Comparison of ENCODE assay signal across 2 cellular contexts in the genomic region with DNA sequence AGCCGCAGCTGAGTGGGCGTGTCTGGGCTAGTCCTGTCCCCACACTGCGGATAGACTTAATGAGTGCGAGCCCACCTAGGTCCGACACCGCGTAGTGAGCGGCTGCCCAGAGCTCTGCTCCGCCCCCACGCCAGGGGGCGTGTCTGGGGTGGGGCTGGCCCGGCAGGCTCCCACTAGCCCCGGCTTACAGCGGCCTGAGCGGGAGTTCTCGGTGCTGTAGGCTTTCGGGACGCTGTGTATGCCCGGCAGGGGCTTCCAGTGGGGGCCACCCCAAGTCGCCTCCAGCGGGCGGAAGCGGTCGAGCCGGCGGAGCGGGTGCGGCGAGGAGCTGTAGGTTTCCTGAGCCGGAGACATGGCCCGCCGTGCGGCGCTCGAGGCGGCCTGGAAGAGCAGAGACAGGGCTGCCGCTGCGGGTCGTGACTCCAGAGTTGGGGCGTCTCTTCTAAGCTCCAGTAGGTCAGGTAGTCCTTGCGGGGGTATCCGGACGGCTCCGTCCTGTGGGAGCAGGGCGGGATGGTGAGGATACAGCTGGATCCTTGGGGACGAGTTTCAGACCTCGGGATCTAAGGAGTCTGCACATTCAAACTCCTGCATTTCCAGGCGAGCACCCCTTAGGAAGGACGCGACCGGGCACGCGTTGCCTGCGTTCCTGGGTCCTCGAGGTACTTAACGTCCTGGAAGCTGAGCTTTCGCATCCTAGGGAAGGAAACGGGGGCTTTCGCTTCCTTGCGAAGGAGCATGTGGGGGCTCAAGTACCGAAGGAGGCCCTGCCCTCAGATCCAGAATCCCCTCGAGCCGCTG.
A peak's percentile ranks its signal among the peaks of the same experiment; 100 is the strongest.
TF ChIP-seq lines count a peak whose summit lies in the region.

No MANE protein-coding gene starts in this region.

TF ChIP-seq in HEK293, 187 proteins besides CTCF, POLR2A, EP300 and RAD21 (continued from another document and continues in another):
- TF ChIP-seq ZSCAN5A (tag by site-specific recombination; IDR thresholded peaks at IDR 0.05) = no peak
- no peak for TF ChIP-seq ZFP37 (tag by site-specific recombination; IDR thresholded peaks at IDR 0.05)
- no peak for TF ChIP-seq ZNF274 (IDR thresholded peaks at IDR 0.05; ENCODE audit: low read length)
- no peak for TF ChIP-seq ZNF274 (tag by site-specific recombination; IDR thresholded peaks at IDR 0.05; ENCODE audit: borderline replicate concordance)
- no peak for TF ChIP-seq ZFP3 (tag by site-specific recombination; IDR thresholded peaks at IDR 0.05; ENCODE audit: low read depth)
- TF ChIP-seq YY1 (tag by site-specific recombination; IDR thresholded peaks at IDR 0.05) = no peak
- no peak for TF ChIP-seq ZNF670 (tag by site-specific recombination; IDR thresholded peaks at IDR 0.05; ENCODE audit: low read depth)
- TF ChIP-seq SCRT2 (tag by site-specific recombination; IDR thresholded peaks at IDR 0.05) = no peak
- TF ChIP-seq ZNF830 (tag by site-specific recombination; IDR thresholded peaks at IDR 0.05; ENCODE audit: low read depth) = no peak
- no peak for TF ChIP-seq MZF1 (tag by site-specific recombination; IDR thresholded peaks at IDR 0.05; ENCODE audit: borderline replicate concordance)
- no peak for TF ChIP-seq ZNF19 (tag by site-specific recombination; IDR thresholded peaks at IDR 0.05; ENCODE audit: low read depth)
- no peak for TF ChIP-seq ZFP69B (tag by site-specific recombination; IDR thresholded peaks at IDR 0.05)
- no peak for TF ChIP-seq ZNF169 (tag by site-specific recombination; IDR thresholded peaks at IDR 0.05)
- TF ChIP-seq, protein P1, sequence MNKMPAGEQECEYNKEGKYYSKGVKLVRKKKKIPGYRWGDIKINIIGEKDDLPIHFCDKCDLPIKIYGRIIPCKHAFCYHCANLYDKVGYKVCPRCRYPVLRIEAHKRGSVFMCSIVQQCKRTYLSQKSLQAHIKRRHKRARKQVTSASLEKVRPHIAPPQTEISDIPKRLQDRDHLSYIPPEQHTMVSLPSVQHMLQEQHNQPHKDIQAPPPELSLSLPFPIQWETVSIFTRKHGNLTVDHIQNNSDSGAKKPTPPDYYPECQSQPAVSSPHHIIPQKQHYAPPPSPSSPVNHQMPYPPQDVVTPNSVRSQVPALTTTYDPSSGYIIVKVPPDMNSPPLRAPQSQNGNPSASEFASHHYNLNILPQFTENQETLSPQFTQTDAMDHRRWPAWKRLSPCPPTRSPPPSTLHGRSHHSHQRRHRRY (tag by site-specific recombination; IDR thresholded peaks at IDR 0.05) = no peak
- no peak for TF ChIP-seq ZNF747 (tag by site-specific recombination; IDR thresholded peaks at IDR 0.05)
- no peak for TF ChIP-seq ZNF404 (tag by site-specific recombination; IDR thresholded peaks at IDR 0.05)
- no peak for TF ChIP-seq ZNF26 (tag by site-specific recombination; IDR thresholded peaks at IDR 0.05)
- TF ChIP-seq ZBTB8A (tag by site-specific recombination; IDR thresholded peaks at IDR 0.05) = no peak
- no peak for TF ChIP-seq ZSCAN16 (tag by site-specific recombination; IDR thresholded peaks at IDR 0.05)
- TF ChIP-seq ZNF501 (tag by site-specific recombination; IDR thresholded peaks at IDR 0.05) = no peak
- TF ChIP-seq ZNF76 (tag by site-specific recombination; IDR thresholded peaks at IDR 0.05; ENCODE audit: borderline replicate concordance, low read depth) = peak; percentile 42; the same call in 1 of the 2 replicates
- TF ChIP-seq ZNF514 (tag by site-specific recombination; IDR thresholded peaks at IDR 0.05) = no peak
- TF ChIP-seq, protein P2, sequence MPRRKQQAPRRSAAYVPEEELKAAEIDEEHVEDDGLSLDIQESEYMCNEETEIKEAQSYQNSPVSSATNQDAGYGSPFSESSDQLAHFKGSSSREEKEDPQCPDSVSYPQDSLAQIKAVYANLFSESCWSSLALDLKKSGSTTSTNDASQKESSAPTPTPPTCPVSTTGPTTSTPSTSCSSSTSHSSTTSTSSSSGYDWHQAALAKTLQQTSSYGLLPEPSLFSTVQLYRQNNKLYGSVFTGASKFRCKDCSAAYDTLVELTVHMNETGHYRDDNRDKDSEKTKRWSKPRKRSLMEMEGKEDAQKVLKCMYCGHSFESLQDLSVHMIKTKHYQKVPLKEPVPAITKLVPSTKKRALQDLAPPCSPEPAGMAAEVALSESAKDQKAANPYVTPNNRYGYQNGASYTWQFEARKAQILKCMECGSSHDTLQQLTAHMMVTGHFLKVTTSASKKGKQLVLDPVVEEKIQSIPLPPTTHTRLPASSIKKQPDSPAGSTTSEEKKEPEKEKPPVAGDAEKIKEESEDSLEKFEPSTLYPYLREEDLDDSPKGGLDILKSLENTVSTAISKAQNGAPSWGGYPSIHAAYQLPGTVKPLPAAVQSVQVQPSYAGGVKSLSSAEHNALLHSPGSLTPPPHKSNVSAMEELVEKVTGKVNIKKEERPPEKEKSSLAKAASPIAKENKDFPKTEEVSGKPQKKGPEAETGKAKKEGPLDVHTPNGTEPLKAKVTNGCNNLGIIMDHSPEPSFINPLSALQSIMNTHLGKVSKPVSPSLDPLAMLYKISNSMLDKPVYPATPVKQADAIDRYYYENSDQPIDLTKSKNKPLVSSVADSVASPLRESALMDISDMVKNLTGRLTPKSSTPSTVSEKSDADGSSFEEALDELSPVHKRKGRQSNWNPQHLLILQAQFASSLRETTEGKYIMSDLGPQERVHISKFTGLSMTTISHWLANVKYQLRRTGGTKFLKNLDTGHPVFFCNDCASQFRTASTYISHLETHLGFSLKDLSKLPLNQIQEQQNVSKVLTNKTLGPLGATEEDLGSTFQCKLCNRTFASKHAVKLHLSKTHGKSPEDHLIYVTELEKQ (tag by site-specific recombination; IDR thresholded peaks at IDR 0.05; ENCODE audit: borderline replicate concordance) = no peak
- TF ChIP-seq ZNF48 (tag by site-specific recombination; IDR thresholded peaks at IDR 0.05) = no peak
- TF ChIP-seq ZNF223 (tag by site-specific recombination; IDR thresholded peaks at IDR 0.05) = no peak
- TF ChIP-seq ZNF174 (tag by site-specific recombination; IDR thresholded peaks at IDR 0.05) = no peak
- peak; percentile 90 for TF ChIP-seq KLF1 (tag by site-specific recombination; IDR thresholded peaks at IDR 0.05)

TF ChIP-seq in K562, 482 proteins besides CTCF, POLR2A, EP300 and RAD21 (continued from another document and continues in another):
- 0 out of 4 replicates have a peak, but pooled peaks of 1 of the 2 experiments have one; percentile 71 for TF ChIP-seq UBTF (IDR thresholded peaks at IDR 0.05; ENCODE audit: borderline replicate concordance in 1 of 2, low read depth in 2 of 2, low read length in 2 of 2)
- peak; percentile 78; the same call in 1 of the 2 replicates for TF ChIP-seq ZBTB7A (IDR thresholded peaks at IDR 0.05; ENCODE audit: borderline replicate concordance, control insufficient read depth, low read depth, low read length)
- TF ChIP-seq HCFC1 (IDR thresholded peaks at IDR 0.05; ENCODE audit: low read depth, low read length) = 0 out of 2 replicates have a peak, but pooled peaks have one; percentile 20
- no peak for TF ChIP-seq KLF10 (CRISPR knock-in tag; IDR thresholded peaks at IDR 0.05)
- no peak; a peak in 1 of 4 replicates for TF ChIP-seq MNT (conservative IDR thresholded peaks at IDR 0.05)
- peak; percentile 38; the same call in 1 of the 2 replicates for TF ChIP-seq RBFOX2 (IDR thresholded peaks at IDR 0.05; ENCODE audit: low read depth, low read length)
- TF ChIP-seq MAZ (CRISPR knock-in tag; conservative IDR thresholded peaks at IDR 0.05 in 1 of 2, IDR thresholded peaks at IDR 0.05 in 1 of 2) = peak; percentile 56 to 71; a peak in 3 of 4 replicates
- TF ChIP-seq SMAD4 (CRISPR knock-in tag; conservative IDR thresholded peaks at IDR 0.05) = peak; percentile 69
- peak; percentile 31; the same call in 1 of the 2 replicates for TF ChIP-seq CTBP1 (IDR thresholded peaks at IDR 0.05; ENCODE audit: borderline replicate concordance)
- peak in 1 of 2 experiments; percentile 45; a peak in 1 of 4 replicates for TF ChIP-seq HDAC1 (IDR thresholded peaks at IDR 0.05)
- no peak for TF ChIP-seq NFATC3 (IDR thresholded peaks at IDR 0.05)
- TF ChIP-seq EGR1 (conservative IDR thresholded peaks at IDR 0.05) = peak; percentile 83
- no peak for TF ChIP-seq ZNF639 (CRISPR knock-in tag; conservative IDR thresholded peaks at IDR 0.05 in 1 of 2, IDR thresholded peaks at IDR 0.05 in 1 of 2)
- TF ChIP-seq PHF8 (IDR thresholded peaks at IDR 0.05; ENCODE audit: borderline replicate concordance, low read length) = peak; percentile 39; the same call in 1 of the 2 replicates
- TF ChIP-seq VEZF1 (CRISPR knock-in tag; IDR thresholded peaks at IDR 0.05) = peak; percentile 67
- peak; percentile 77 for TF ChIP-seq ARID4B (CRISPR knock-in tag; IDR thresholded peaks at IDR 0.05)
- TF ChIP-seq CXXC5 (CRISPR knock-in tag; IDR thresholded peaks at IDR 0.05) = peak; percentile 64
